ENCODE assay signal across 8 cellular contexts in genomic region chr12:46124848-46125619, GRCh38.
DNase-seq lines count a peak whose midpoint lies in the region; ATAC-seq and TF ChIP-seq lines count a peak whose summit lies in the region.

No MANE protein-coding gene starts in this region.

- H3K27me3 Mint-ChIP-seq in natural killer cell treated with Interleukin-12 subunit alpha and Interleukin-12 subunit beta and Interleukin-15 and Interleukin-18, amount 100 ng/mL, for 72 hours, result peaks cover 31% of the 10 kb centered on the region in 2 donors

- H3K27me3 ChIP-seq in esophagus squamous epithelium, result no peaks in the 10 kb centered on the region
- no peaks in the 10 kb centered on the region for H3K27me3 ChIP-seq in stomach

- DNase-seq in AG10803 (ENCODE audit: low read depth) (peak; percentile 87), NOMO-1 (lab: John Stamatoyannopoulos, UW; ENCODE audit: unreplicated experiment in 2 of 2) (peak; percentile 36 to 62), activated T-cell treated with anti-CD3 and anti-CD28 coated beads for 1 hour (ENCODE audit: low read depth) (peak; percentile 16), esophagus squamous epithelium (lab: John Stamatoyannopoulos, UW) (no peak), stomach (peak; percentile 41)
- DNase-seq in natural killer cell treated with Interleukin-12 subunit alpha and Interleukin-12 subunit beta and Interleukin-15 and Interleukin-18, amount 100 ng/mL, for 72 hours (ENCODE audit: low spot score), result no peak

- TF ChIP-seq POLR2A in esophagus squamous epithelium (IDR thresholded peaks at IDR 0.05) (no peak), stomach (IDR thresholded peaks at IDR 0.05) (no peak)

- H3K27ac ChIP-seq in esophagus squamous epithelium, result peak overlapping the region in 2 of 4 donors; percentile 34 to 43
- H3K27ac ChIP-seq in stomach, result no peak overlapping the region

- no peaks in the 10 kb centered on the region for H3K36me3 ChIP-seq in esophagus squamous epithelium
- no peaks in the 10 kb centered on the region for H3K36me3 ChIP-seq in stomach

- H3K4me3 ChIP-seq in AG10803 (ENCODE audit: low read length) (peak overlapping the region; percentile 33), esophagus squamous epithelium (peak overlapping the region in 3 of 4 donors; percentile 28 to 54 (median 28)), stomach (peak overlapping the region in 3 of 4 donors; percentile 11 to 15 (median 14))

- H3K4me1 ChIP-seq in esophagus squamous epithelium (peaks cover 4 to 16% (median 6%) of the 10 kb centered on the region in 3 donors), stomach (peaks cover 0 to 22% (median 8%) of the 10 kb centered on the region in 4 donors)

- WGBS in esophagus squamous epithelium, 2 donors, result 9 to 12% methylated on average over 11 to 12 of the region's 12 CpGs
- WGBS in stomach, 5 donors, result 7 to 17% (median 13%) methylated on average over 7 to 12 of the region's 12 CpGs

- peak; percentile 46 for ATAC-seq in GM18519 (IDR thresholded peaks at IDR 0.05; ENCODE audit: low FRiP score, unreplicated experiment)
- ATAC-seq in HG03439 (IDR thresholded peaks at IDR 0.05; ENCODE audit: unreplicated experiment), result peak; percentile 88
- peak; percentile 68 to 81 for ATAC-seq in natural killer cell treated with Interleukin-12 subunit alpha and Interleukin-12 subunit beta and Interleukin-15 and Interleukin-18, amount 100 ng/mL, for 72 hours

- intact Hi-C loops in esophagus squamous epithelium (cut with DNase I), result loop anchor here (10.0 kb wide), 1 partner anchor 230 kb away; no protein-coding TSS in a partner anchor
- intact Hi-C loops in stomach (cut with DNase I; ENCODE audit: low total_unique reads), result loop anchor here (10.0 kb wide), 1 partner anchor 180 kb away; no protein-coding TSS in a partner anchor

- no peaks in the 10 kb centered on the region for H3K9me3 Mint-ChIP-seq in natural killer cell treated with Interleukin-12 subunit alpha and Interleukin-12 subunit beta and Interleukin-15 and Interleukin-18, amount 100 ng/mL, for 72 hours

- H3K9me3 ChIP-seq in esophagus squamous epithelium, result no peaks in the 10 kb centered on the region
- H3K9me3 ChIP-seq in stomach, result no peaks in the 10 kb centered on the region

- no peak for TF ChIP-seq EP300 in stomach (IDR thresholded peaks at IDR 0.05)

- no peaks in the 10 kb centered on the region for H3K36me3 Mint-ChIP-seq in natural killer cell treated with Interleukin-12 subunit alpha and Interleukin-12 subunit beta and Interleukin-15 and Interleukin-18, amount 100 ng/mL, for 72 hours

- TF ChIP-seq CTCF in AG10803 (conservative IDR thresholded peaks at IDR 0.05; ENCODE audit: low read length) (peak; percentile 80), esophagus squamous epithelium (IDR thresholded peaks at IDR 0.05) (peak; percentile 46 to 85 (median 74)), stomach (IDR thresholded peaks at IDR 0.05) (peak in 5 of 7 experiments; percentile 26 to 66 (median 62))

- peak overlapping the region; percentile 5 for H3K4me3 Mint-ChIP-seq in natural killer cell treated with Interleukin-12 subunit alpha and Interleukin-12 subunit beta and Interleukin-15 and Interleukin-18, amount 100 ng/mL, for 72 hours

- peak overlapping the region; percentile 23 to 86 for H3K27ac Mint-ChIP-seq in natural killer cell treated with Interleukin-12 subunit alpha and Interleukin-12 subunit beta and Interleukin-15 and Interleukin-18, amount 100 ng/mL, for 72 hours

- H3K4me1 Mint-ChIP-seq in natural killer cell treated with Interleukin-12 subunit alpha and Interleukin-12 subunit beta and Interleukin-15 and Interleukin-18, amount 100 ng/mL, for 72 hours (ENCODE audit: low read depth in 2 of 2), result peaks cover 4 to 7% of the 10 kb centered on the region in 2 donors

Comparison
In these comparisons a context has a peak if more than half of its experiments do, and no peak if none do; other contexts are left out.
1. DNase-seq: peak in AG10803 (single experiment), NOMO-1 (2 of 2), activated T-cell treated with anti-CD3 and anti-CD28 coated beads for 1 hour (single experiment) and stomach (single experiment); none in esophagus squamous epithelium (single experiment) and natural killer cell treated with Interleukin-12 subunit alpha and Interleukin-12 subunit beta and Interleukin-15 and Interleukin-18, amount 100 ng/mL, for 72 hours (single experiment).
2. Peak in every context shown above with its lines, with median percentiles within 50 percentile points of each other: H3K4me3 ChIP-seq, CTCF ChIP-seq and ATAC-seq.